ENCODE assay signal across 8 cellular contexts in genomic region chr12:56224954-56225353, GRCh38. TPM values are rescaled to one million over a fixed set of nuclear protein-coding genes. Genes with fewer than 3 reads are reported as not detected.
DNase-seq lines count a peak whose midpoint lies in the region; ATAC-seq, FAIRE-seq and TF ChIP-seq lines count a peak whose summit lies in the region.

No MANE protein-coding gene starts in this region.

- intact Hi-C loops in activated CD4-positive, alpha-beta T cell treated with anti-CD3 and anti-CD28 coated beads for 36 hours (cut with DNase I, micrococcal nuclease) = loop anchor here (1.0 to 5.0 kb wide), 19 partner anchors 32 to 486 kb away; partner anchors contain the start of genes ANKRD52 (in 2 of the 2), BAZ2A (in 1 of the 2), COQ10A (in 1 of the 2) and DNAJC14 (in 1 of the 2)

- no peak overlapping the region for H2AFZ ChIP-seq in keratinocyte (ENCODE audit: control insufficient read depth, low read length)

- POLR2A ChIA-PET in activated CD4-positive, alpha-beta T cell treated with anti-CD3 and anti-CD28 coated beads for 36 hours (lab: Charles Lee) = no interaction called here

- H3K36me3 Mint-ChIP-seq in activated CD4-positive, alpha-beta T cell treated with anti-CD3 and anti-CD28 coated beads for 36 hours (ENCODE audit: low read depth) = peaks cover 9% of the 10 kb centered on the region
- peaks cover 2% of the 10 kb centered on the region for H3K36me3 Mint-ChIP-seq in activated naive CD8-positive, alpha-beta T cell

- H4K20me1 ChIP-seq in keratinocyte (ENCODE audit: control insufficient read depth, extremely low read depth, insufficient read depth, low read length) = no peaks in the 10 kb centered on the region

- dilution Hi-C loops in keratinocyte (cut with MboI; ENCODE audit: extremely low pct_ligation_motif_present, low sequenced_read_pairs) = no loop called here

- H3K27me3 Mint-ChIP-seq in activated CD4-positive, alpha-beta T cell treated with anti-CD3 and anti-CD28 coated beads for 36 hours = no peaks in the 10 kb centered on the region
- no peaks in the 10 kb centered on the region for H3K27me3 Mint-ChIP-seq in activated naive CD8-positive, alpha-beta T cell

- no peaks in the 10 kb centered on the region for H3K9me1 ChIP-seq in keratinocyte (ENCODE audit: control insufficient read depth, extremely low read depth, insufficient read depth, low read length)

- H3K27me3 ChIP-seq in keratinocyte (ENCODE audit: control insufficient read depth, extremely low read depth, insufficient read depth, low read length) (no peaks in the 10 kb centered on the region), subcutaneous abdominal adipose tissue (ENCODE audit: control insufficient read depth in 5 of 5, insufficient read depth in 4 of 5, low read length in 5 of 5) (no peaks in the 10 kb centered on the region)

- H3K9me3 ChIP-seq in keratinocyte (ENCODE audit: control insufficient read depth, low read depth, low read length) = no peaks in the 10 kb centered on the region
- no peaks in the 10 kb centered on the region for H3K9me3 ChIP-seq in subcutaneous abdominal adipose tissue (ENCODE audit: control insufficient read depth in 5 of 5, low read length in 5 of 5)

- H3K4me1 Mint-ChIP-seq in activated CD4-positive, alpha-beta T cell treated with anti-CD3 and anti-CD28 coated beads for 36 hours = peaks cover 35% of the 10 kb centered on the region
- peaks cover 43% of the 10 kb centered on the region for H3K4me1 Mint-ChIP-seq in activated naive CD8-positive, alpha-beta T cell (ENCODE audit: low read depth)

- peak overlapping the region; percentile 88 for H3K27ac Mint-ChIP-seq in activated CD4-positive, alpha-beta T cell treated with anti-CD3 and anti-CD28 coated beads for 36 hours
- H3K27ac Mint-ChIP-seq in activated naive CD8-positive, alpha-beta T cell = peak overlapping the region; percentile 93

- H3K9me3 Mint-ChIP-seq in activated CD4-positive, alpha-beta T cell treated with anti-CD3 and anti-CD28 coated beads for 36 hours (ENCODE audit: low read depth) = no peaks in the 10 kb centered on the region
- no peaks in the 10 kb centered on the region for H3K9me3 Mint-ChIP-seq in activated naive CD8-positive, alpha-beta T cell (ENCODE audit: low read depth)

- ATAC-seq in activated CD4-positive, alpha-beta T cell treated with anti-CD3 and anti-CD28 coated beads for 36 hours = no peak
- ATAC-seq in HG02610 (IDR thresholded peaks at IDR 0.05; ENCODE audit: unreplicated experiment) = no peak

- peak overlapping the region; percentile 80 for H3K9ac ChIP-seq in keratinocyte (ENCODE audit: control insufficient read depth, extremely low read depth, insufficient read depth, low read length)
- H3K9ac ChIP-seq in subcutaneous abdominal adipose tissue (ENCODE audit: low read length in 5 of 5) = peak overlapping the region in 4 of 5 donors; percentile 56 to 84 (median 81)

- CTCF ChIA-PET in activated CD4-positive, alpha-beta T cell treated with anti-CD3 and anti-CD28 coated beads for 36 hours (lab: Charles Lee) = interaction anchor here (0.6 to 2.1 kb wide), 4 partner anchors 24 to 224 kb away, joined by 3 to 10 read pairs (median 4); partner anchors contain the start of genes TIMELESS and ZC3H10

- H3K79me2 ChIP-seq in keratinocyte (ENCODE audit: control insufficient read depth, insufficient read depth, low read length) = peaks cover 18% of the 10 kb centered on the region

- H3K27ac ChIP-seq in keratinocyte (ENCODE audit: control insufficient read depth, insufficient read depth, low read length) (no peak overlapping the region), subcutaneous abdominal adipose tissue (ENCODE audit: low read depth, low read length) (peak overlapping the region; percentile 46)

- DNase-seq in activated CD4-positive, alpha-beta T cell treated with anti-CD3 and anti-CD28 coated beads for 36 hours = peak; percentile 35
- no peak for DNase-seq in activated CD4-positive, alpha-beta T cell treated with anti-CD3 and anti-CD28 coated beads for 1 hour
- DNase-seq in keratinocyte (ENCODE audit: low read depth, low spot score) = no peak
- no peak for DNase-seq in ureter (ENCODE audit: low spot score)
- DNase-seq in SK-N-DZ (ENCODE audit: low spot score) = no peak

- H3K4me2 ChIP-seq in keratinocyte (ENCODE audit: control insufficient read depth, extremely low read depth, insufficient read depth, low read depth, low read length) = peak overlapping the region; percentile 96

- no peak for TF ChIP-seq CTCF in keratinocyte (optimal IDR thresholded peaks at IDR 0.05 in 1 of 3, IDR thresholded peaks at IDR 0.05 in 1 of 3, conservative IDR thresholded peaks at IDR 0.05 in 1 of 3; ENCODE audit: extremely low read depth in 1 of 3, insufficient read depth in 2 of 3, low read length in 3 of 3)

- H3K4me3 ChIP-seq in keratinocyte (ENCODE audit: control insufficient read depth in 2 of 3, extremely low read depth in 1 of 3, insufficient read depth in 2 of 3, low read depth in 1 of 3, low read length in 3 of 3) (peak overlapping the region; percentile 55 to 94 (median 87)), subcutaneous abdominal adipose tissue (ENCODE audit: low read depth in 1 of 5, low read length in 5 of 5) (peak overlapping the region in 4 of 5 donors; percentile 70 to 84 (median 76))

- H3K4me1 ChIP-seq in keratinocyte (ENCODE audit: control insufficient read depth, extremely low read depth, insufficient read depth, low read length) (peaks cover 24% of the 10 kb centered on the region), subcutaneous abdominal adipose tissue (ENCODE audit: control insufficient read depth in 5 of 5, insufficient read depth in 5 of 5, low read length in 5 of 5) (peaks cover 8 to 46% (median 40%) of the 10 kb centered on the region in 5 donors)

- peaks cover 0 to 4% of the 10 kb centered on the region in 2 experiments for H3K36me3 ChIP-seq in keratinocyte (ENCODE audit: control insufficient read depth in 2 of 2, extremely low read depth in 1 of 2, insufficient read depth in 2 of 2, low read length in 2 of 2)
- H3K36me3 ChIP-seq in subcutaneous abdominal adipose tissue (ENCODE audit: control insufficient read depth in 5 of 5, insufficient read depth in 5 of 5, low read length in 5 of 5) = peaks cover 0 to 14% (median 6%) of the 10 kb centered on the region in 5 donors

- no peak for FAIRE-seq in keratinocyte (lab: Jason Lieb, UNC)

- H3K4me3 Mint-ChIP-seq in activated CD4-positive, alpha-beta T cell treated with anti-CD3 and anti-CD28 coated beads for 36 hours = peak overlapping the region; percentile 98
- H3K4me3 Mint-ChIP-seq in activated naive CD8-positive, alpha-beta T cell = peak overlapping the region; percentile 90

RNA-seq across cellular contexts. Expression of gene NABP2, which starts 0.8 kb away (rescaled TPM):
- 10 to 100 TPM; 69.1 to 76.0 TPM for total RNA-seq in activated CD4-positive, alpha-beta T cell treated with anti-CD3 and anti-CD28 coated beads for 36 hours
- polyA plus RNA-seq in keratinocyte = 45.6 to 53.5 TPM (median 53.0 TPM) in 3 replicates
- 30.6 TPM for polyA plus RNA-seq in keratinocyte (2011; ENCODE audit: low read depth)
- 39.4 and 44.0 TPM in 2 replicates for polyA plus RNA-seq in keratinocyte (2011; cell fraction: cytosol; rRNA removed)
- 11.3 and 13.9 TPM in 2 replicates for polyA plus RNA-seq in keratinocyte (2011; cell fraction: nucleus; rRNA removed)
- polyA plus RNA-seq in keratinocyte (2012; ENCODE audit: low replicate concordance) = 28.8 and 36.8 TPM in 2 replicates
- polyA minus RNA-seq in keratinocyte = 16.8 to 27.1 TPM (median 23.0 TPM) in 3 replicates
- 20.3 TPM for polyA minus RNA-seq in keratinocyte (2011; cell fraction: cytosol; rRNA and poly(A)+ RNA removed)
- 2.8 and 3.8 TPM in 2 replicates for polyA minus RNA-seq in keratinocyte (2011; cell fraction: nucleus; rRNA and poly(A)+ RNA removed)
- 27.9 TPM for total RNA-seq in ureter
- polyA plus RNA-seq in SK-N-DZ (2014; cell fraction: cytosol; rRNA removed) = 143 and 150 TPM in 2 replicates
- 36.9 and 39.5 TPM in 2 replicates for polyA plus RNA-seq in SK-N-DZ (2014; cell fraction: nucleus; rRNA removed)

RNA-seq across cellular contexts. Expression of gene RNF41, which starts 3.2 kb away (rescaled TPM):
- 10 to 100 TPM; 25.2 to 28.8 TPM for total RNA-seq in activated CD4-positive, alpha-beta T cell treated with anti-CD3 and anti-CD28 coated beads for 36 hours
- polyA plus RNA-seq in keratinocyte = 42.2 to 62.0 TPM (median 49.7 TPM) in 3 replicates
- polyA plus RNA-seq in keratinocyte (2011; ENCODE audit: low read depth) = 22.0 TPM
- polyA plus RNA-seq in keratinocyte (2011; cell fraction: cytosol; rRNA removed) = 50.7 and 53.4 TPM in 2 replicates
- polyA plus RNA-seq in keratinocyte (2011; cell fraction: nucleus; rRNA removed) = 35.0 and 36.5 TPM in 2 replicates
- polyA plus RNA-seq in keratinocyte (2012; ENCODE audit: low replicate concordance) = 25.0 and 27.8 TPM in 2 replicates
- polyA minus RNA-seq in keratinocyte = 139 to 212 TPM (median 144 TPM) in 3 replicates
- 62.9 TPM for polyA minus RNA-seq in keratinocyte (2011; cell fraction: cytosol; rRNA and poly(A)+ RNA removed)
- 35.7 and 43.4 TPM in 2 replicates for polyA minus RNA-seq in keratinocyte (2011; cell fraction: nucleus; rRNA and poly(A)+ RNA removed)
- total RNA-seq in ureter = 48.8 TPM
- polyA plus RNA-seq in SK-N-DZ (2014; cell fraction: cytosol; rRNA removed) = 45.4 and 48.1 TPM in 2 replicates
- 25.7 and 25.9 TPM in 2 replicates for polyA plus RNA-seq in SK-N-DZ (2014; cell fraction: nucleus; rRNA removed)

RNA-seq across cellular contexts. Expression of gene SLC39A5, which starts 4.9 kb away (rescaled TPM):
- total RNA-seq in activated CD4-positive, alpha-beta T cell treated with anti-CD3 and anti-CD28 coated beads for 36 hours = 1 to 10 TPM in 1 of 2 experiments, under 1 TPM in 1; 0.53 to 1.3 TPM
- polyA plus RNA-seq in keratinocyte = 0.09 TPM in 1 of 3 replicates, not detected in the others
- not detected for polyA plus RNA-seq in keratinocyte (2011; ENCODE audit: low read depth)
- not detected in 2 replicates for polyA plus RNA-seq in keratinocyte (2011; cell fraction: cytosol; rRNA removed)
- 0.15 TPM in 1 of 2 replicates, not detected in the other for polyA plus RNA-seq in keratinocyte (2011; cell fraction: nucleus; rRNA removed)
- polyA plus RNA-seq in keratinocyte (2012; ENCODE audit: low replicate concordance) = not detected in 2 replicates
- 1.2 TPM in 1 of 3 replicates, not detected in the others for polyA minus RNA-seq in keratinocyte
- polyA minus RNA-seq in keratinocyte (2011; cell fraction: cytosol; rRNA and poly(A)+ RNA removed) = not detected
- polyA minus RNA-seq in keratinocyte (2011; cell fraction: nucleus; rRNA and poly(A)+ RNA removed) = not detected in 2 replicates
- total RNA-seq in ureter = 0.57 TPM
- polyA plus RNA-seq in SK-N-DZ (2014; cell fraction: cytosol; rRNA removed) = 0.45 and 1.0 TPM in 2 replicates
- 3.8 and 11.3 TPM in 2 replicates for polyA plus RNA-seq in SK-N-DZ (2014; cell fraction: nucleus; rRNA removed)

RNA-seq across cellular contexts. Expression of gene ANKRD52, which starts 33.2 kb away (rescaled TPM):
- total RNA-seq in activated CD4-positive, alpha-beta T cell treated with anti-CD3 and anti-CD28 coated beads for 36 hours = 10 to 100 TPM; 29.2 to 31.0 TPM
- polyA plus RNA-seq in keratinocyte = 14.0 to 21.0 TPM (median 15.2 TPM) in 3 replicates
- 4.0 TPM for polyA plus RNA-seq in keratinocyte (2011; ENCODE audit: low read depth)
- polyA plus RNA-seq in keratinocyte (2011; cell fraction: cytosol; rRNA removed) = 12.9 and 17.4 TPM in 2 replicates
- 66.1 and 81.3 TPM in 2 replicates for polyA plus RNA-seq in keratinocyte (2011; cell fraction: nucleus; rRNA removed)
- polyA plus RNA-seq in keratinocyte (2012; ENCODE audit: low replicate concordance) = 11.1 and 32.5 TPM in 2 replicates
- 29.8 to 157 TPM (median 37.3 TPM) in 3 replicates for polyA minus RNA-seq in keratinocyte
- polyA minus RNA-seq in keratinocyte (2011; cell fraction: cytosol; rRNA and poly(A)+ RNA removed) = 32.6 TPM
- 37.0 and 48.9 TPM in 2 replicates for polyA minus RNA-seq in keratinocyte (2011; cell fraction: nucleus; rRNA and poly(A)+ RNA removed)
- 43.9 TPM for total RNA-seq in ureter
- 8.1 and 13.8 TPM in 2 replicates for polyA plus RNA-seq in SK-N-DZ (2014; cell fraction: cytosol; rRNA removed)
- polyA plus RNA-seq in SK-N-DZ (2014; cell fraction: nucleus; rRNA removed) = 17.8 and 30.9 TPM in 2 replicates

RNA-seq across cellular contexts. Expression of gene SMARCC2, which starts 35.7 kb away (rescaled TPM):
- 100 to 1,000 TPM in 1 of 2 experiments, 10 to 100 TPM in 1; 96.9 to 123 TPM for total RNA-seq in activated CD4-positive, alpha-beta T cell treated with anti-CD3 and anti-CD28 coated beads for 36 hours
- 23.3 to 37.6 TPM (median 32.5 TPM) in 3 replicates for polyA plus RNA-seq in keratinocyte
- polyA plus RNA-seq in keratinocyte (2011; ENCODE audit: low read depth) = 15.0 TPM
- 20.2 and 21.8 TPM in 2 replicates for polyA plus RNA-seq in keratinocyte (2011; cell fraction: cytosol; rRNA removed)
- 81.6 and 83.5 TPM in 2 replicates for polyA plus RNA-seq in keratinocyte (2011; cell fraction: nucleus; rRNA removed)
- 15.7 and 30.9 TPM in 2 replicates for polyA plus RNA-seq in keratinocyte (2012; ENCODE audit: low replicate concordance)
- polyA minus RNA-seq in keratinocyte = 28.8 to 59.6 TPM (median 38.5 TPM) in 3 replicates
- 33.2 TPM for polyA minus RNA-seq in keratinocyte (2011; cell fraction: cytosol; rRNA and poly(A)+ RNA removed)
- polyA minus RNA-seq in keratinocyte (2011; cell fraction: nucleus; rRNA and poly(A)+ RNA removed) = 59.7 and 65.7 TPM in 2 replicates
- total RNA-seq in ureter = 142 TPM
- polyA plus RNA-seq in SK-N-DZ (2014; cell fraction: cytosol; rRNA removed) = 37.5 and 42.6 TPM in 2 replicates
- polyA plus RNA-seq in SK-N-DZ (2014; cell fraction: nucleus; rRNA removed) = 113 and 170 TPM in 2 replicates
